2 cellular contexts compared by ENCODE assay signal in genomic region chr11:36007127-36007824, GRCh38.
TF ChIP-seq lines count a peak whose summit lies in the region.

No MANE protein-coding gene starts in this region.

TF ChIP-seq in GM23338, 12 proteins besides CTCF, POLR2A, EP300 and RAD21 (continued from another document):
- TF ChIP-seq ETS1 (IDR thresholded peaks at IDR 0.05) (no peak), STAT1 (IDR thresholded peaks at IDR 0.05; ENCODE audit: unreplicated experiment) (no peak), ZNF462 (CRISPR knock-in tag; IDR thresholded peaks at IDR 0.05) (no peak), REST (IDR thresholded peaks at IDR 0.05; ENCODE audit: unreplicated experiment) (no peak), EZH2 (IDR thresholded peaks at IDR 0.05; ENCODE audit: low read depth, unreplicated experiment) (no peak), CREB1 (CRISPR knock-in tag; IDR thresholded peaks at IDR 0.05; ENCODE audit: low read depth) (no peak), EZH2phosphoT487 (IDR thresholded peaks at IDR 0.05; ENCODE audit: unreplicated experiment) (no peak), ZNF114 (CRISPR knock-in tag; IDR thresholded peaks at IDR 0.05) (no peak), NANOG (IDR thresholded peaks at IDR 0.05; ENCODE audit: borderline replicate concordance) (no peak)
TF ChIP-seq in GM23338: peak in this region for 0.

TF ChIP-seq in SK-N-SH, 30 proteins besides CTCF, POLR2A, EP300 and RAD21 (continued from another document):
- no peak for TF ChIP-seq ZBTB33 (IDR thresholded peaks at IDR 0.05; ENCODE audit: borderline replicate concordance, low read depth)
- no peak for TF ChIP-seq FOXJ3 (CRISPR knock-in tag; IDR thresholded peaks at IDR 0.05)
- no peak for TF ChIP-seq FOSL2 (IDR thresholded peaks at IDR 0.05; ENCODE audit: borderline replicate concordance, low read depth)
- TF ChIP-seq, protein P1, sequence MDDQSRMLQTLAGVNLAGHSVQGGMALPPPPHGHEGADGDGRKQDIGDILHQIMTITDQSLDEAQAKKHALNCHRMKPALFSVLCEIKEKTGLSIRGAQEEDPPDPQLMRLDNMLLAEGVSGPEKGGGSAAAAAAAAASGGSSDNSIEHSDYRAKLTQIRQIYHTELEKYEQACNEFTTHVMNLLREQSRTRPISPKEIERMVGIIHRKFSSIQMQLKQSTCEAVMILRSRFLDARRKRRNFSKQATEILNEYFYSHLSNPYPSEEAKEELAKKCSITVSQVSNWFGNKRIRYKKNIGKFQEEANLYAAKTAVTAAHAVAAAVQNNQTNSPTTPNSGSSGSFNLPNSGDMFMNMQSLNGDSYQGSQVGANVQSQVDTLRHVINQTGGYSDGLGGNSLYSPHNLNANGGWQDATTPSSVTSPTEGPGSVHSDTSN (IDR thresholded peaks at IDR 0.05), result no peak
- TF ChIP-seq SIN3A (IDR thresholded peaks at IDR 0.05; ENCODE audit: borderline replicate concordance, low read depth, low read length), result no peak
- TF ChIP-seq ELF1 (IDR thresholded peaks at IDR 0.05), result no peak
- TF ChIP-seq YY1 (IDR thresholded peaks at IDR 0.05; ENCODE audit: low read depth), result no peak
- TF ChIP-seq REST (IDR thresholded peaks at IDR 0.05; ENCODE audit: low read depth, low read length), result no peak
- TF ChIP-seq RXRA (IDR thresholded peaks at IDR 0.05; ENCODE audit: borderline replicate concordance, low read depth), result no peak
- TF ChIP-seq, protein P2, sequence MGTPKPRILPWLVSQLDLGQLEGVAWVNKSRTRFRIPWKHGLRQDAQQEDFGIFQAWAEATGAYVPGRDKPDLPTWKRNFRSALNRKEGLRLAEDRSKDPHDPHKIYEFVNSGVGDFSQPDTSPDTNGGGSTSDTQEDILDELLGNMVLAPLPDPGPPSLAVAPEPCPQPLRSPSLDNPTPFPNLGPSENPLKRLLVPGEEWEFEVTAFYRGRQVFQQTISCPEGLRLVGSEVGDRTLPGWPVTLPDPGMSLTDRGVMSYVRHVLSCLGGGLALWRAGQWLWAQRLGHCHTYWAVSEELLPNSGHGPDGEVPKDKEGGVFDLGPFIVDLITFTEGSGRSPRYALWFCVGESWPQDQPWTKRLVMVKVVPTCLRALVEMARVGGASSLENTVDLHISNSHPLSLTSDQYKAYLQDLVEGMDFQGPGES (IDR thresholded peaks at IDR 0.05; ENCODE audit: low read depth, low read length), result no peak
- TF ChIP-seq JUND (IDR thresholded peaks at IDR 0.05), result no peak
- no peak for TF ChIP-seq GABPA (IDR thresholded peaks at IDR 0.05; ENCODE audit: low read depth)
- TF ChIP-seq, protein P3, sequence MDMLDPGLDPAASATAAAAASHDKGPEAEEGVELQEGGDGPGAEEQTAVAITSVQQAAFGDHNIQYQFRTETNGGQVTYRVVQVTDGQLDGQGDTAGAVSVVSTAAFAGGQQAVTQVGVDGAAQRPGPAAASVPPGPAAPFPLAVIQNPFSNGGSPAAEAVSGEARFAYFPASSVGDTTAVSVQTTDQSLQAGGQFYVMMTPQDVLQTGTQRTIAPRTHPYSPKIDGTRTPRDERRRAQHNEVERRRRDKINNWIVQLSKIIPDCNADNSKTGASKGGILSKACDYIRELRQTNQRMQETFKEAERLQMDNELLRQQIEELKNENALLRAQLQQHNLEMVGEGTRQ (IDR thresholded peaks at IDR 0.05; ENCODE audit: borderline replicate concordance, low read depth, low read length), result no peak
- no peak for TF ChIP-seq CHD2 (IDR thresholded peaks at IDR 0.05; ENCODE audit: low read length, partially characterized antibody)
